29 cellular contexts compared by ENCODE assay signal in genomic region chrX:107666931-107667330, GRCh38.
"Had no signal": no experiment of that assay in that cellular context is flagged by ENCODE, and none has a peak within 500 bp of the region (broad histone marks: within the 10 kb centered on the region; RNA-seq: fewer than 3 reads in every experiment).

No MANE protein-coding gene starts in this region.

- H3K4me3 Mint-ChIP-seq: activated B cell treated with CpG ODN at 0.5 μM for 24 hours; activated CD8-positive, alpha-beta T cell treated with anti-CD3 and anti-CD28 coated beads for 36 hours; activated naive CD4-positive, alpha-beta T cell treated with anti-CD3 and anti-CD28 coated beads for 36 hours; activated T-cell treated with anti-CD3 and anti-CD28 coated beads, Interleukin-2, amount 50 U/mL, for 4 hours; effector memory CD8-positive, alpha-beta T cell had no signal

- H3K27me3 ChIP-seq: body of pancreas, esophagus muscularis mucosa, foreskin keratinocyte, gastrocnemius medialis had no signal

- H3K27ac ChIP-seq: adrenal gland, body of pancreas, esophagus muscularis mucosa, foreskin keratinocyte, gastrocnemius medialis, heart left ventricle, WERI-Rb-1 had no signal

- H3K4me3 ChIP-seq: adrenal gland, body of pancreas, esophagus muscularis mucosa, gastrocnemius medialis, heart left ventricle had no signal

- H3K4me1 ChIP-seq: adrenal gland, esophagus muscularis mucosa, foreskin keratinocyte, gastrocnemius medialis had no signal

- ATAC-seq: activated CD4-positive, CD25-positive, alpha-beta regulatory T cell treated with anti-CD3 and anti-CD28 coated beads, Interleukin-2, amount 50 U/mL, for 24 hours; activated CD8-positive, alpha-beta T cell treated with anti-CD3 and anti-CD28 coated beads for 36 hours; activated T-cell treated with anti-CD3 and anti-CD28 coated beads, Interleukin-2, amount 50 U/mL, for 4 hours; body of pancreas; effector memory CD8-positive, alpha-beta T cell; foreskin keratinocyte; gastrocnemius medialis; heart left ventricle had no signal

- H3K27me3 Mint-ChIP-seq: activated B cell treated with CpG ODN at 0.5 μM for 24 hours; activated CD8-positive, alpha-beta T cell treated with anti-CD3 and anti-CD28 coated beads for 36 hours; effector memory CD8-positive, alpha-beta T cell had no signal

- H3K36me3 ChIP-seq: adrenal gland, gastrocnemius medialis, heart left ventricle, WERI-Rb-1 had no signal

- H3K9me3 Mint-ChIP-seq: activated B cell treated with CpG ODN at 0.5 μM for 24 hours; activated CD8-positive, alpha-beta T cell treated with anti-CD3 and anti-CD28 coated beads for 36 hours; activated naive CD4-positive, alpha-beta T cell treated with anti-CD3 and anti-CD28 coated beads for 36 hours; activated T-cell treated with anti-CD3 and anti-CD28 coated beads, Interleukin-2, amount 50 U/mL, for 4 hours; activated T-helper 2 cell treated with anti-CD3 and anti-CD28 coated beads, Interferon-gamma antibody, Interleukin-2, Interleukin-4, amounts not matched to agents 10 μg/mL and 5 μg/mL and 100 μg/mL, durations not matched to agents 14 hours and 24 hours and 36 hours; effector memory CD8-positive, alpha-beta T cell had no signal

- H3K9me3 ChIP-seq: adrenal gland, body of pancreas, esophagus muscularis mucosa, gastrocnemius medialis, heart left ventricle had no signal

- DNase-seq: activated B cell treated with CpG ODN at 0.5 μM for 24 hours; activated CD4-positive, alpha-beta T cell treated with anti-CD3 and anti-CD28 coated beads for 48 hours; activated CD4-positive, alpha-beta T cell treated with anti-CD3 and anti-CD28 coated beads, Interleukin-2, amount 50 U/mL, for 1 hour; activated CD4-positive, alpha-beta T cell treated with anti-CD3 and anti-CD28 coated beads, Interleukin-2, amount 50 U/mL, for 48 hours; activated CD8-positive, alpha-beta memory T cell treated with anti-CD3 and anti-CD28 coated beads for 24 hours; activated CD8-positive, alpha-beta T cell treated with anti-CD3 and anti-CD28 coated beads for 36 hours; activated effector memory CD4-positive, alpha-beta T cell treated with anti-CD3 and anti-CD28 coated beads, Interleukin-2, amount 50 U/mL, for 16 hours; activated naive CD4-positive, alpha-beta T cell treated with anti-CD3 and anti-CD28 coated beads for 36 hours; activated T-cell treated with anti-CD3 and anti-CD28 coated beads, Interleukin-2, amount 50 U/mL, for 4 hours; adrenal gland; amygdala; aorta; body of pancreas; caudate nucleus; cortex of kidney; dermis blood vessel endothelial cell; effector CD4-positive, alpha-beta T cell; effector memory CD8-positive, alpha-beta T cell; erythroblast; foreskin keratinocyte; gastrocnemius medialis; glutamatergic neuron; heart left ventricle; hypothalamus; T-helper 9 cell; WERI-Rb-1 had no signal

- H3K27ac Mint-ChIP-seq: activated B cell treated with CpG ODN at 0.5 μM for 24 hours; activated CD8-positive, alpha-beta T cell treated with anti-CD3 and anti-CD28 coated beads for 36 hours; activated naive CD4-positive, alpha-beta T cell treated with anti-CD3 and anti-CD28 coated beads for 36 hours; activated T-helper 2 cell treated with anti-CD3 and anti-CD28 coated beads, Interferon-gamma antibody, Interleukin-2, Interleukin-4, amounts not matched to agents 10 μg/mL and 5 μg/mL and 100 μg/mL, durations not matched to agents 14 hours and 24 hours and 36 hours had no signal
